ENCODE assay signal across 11 cellular contexts in the genomic region with DNA sequence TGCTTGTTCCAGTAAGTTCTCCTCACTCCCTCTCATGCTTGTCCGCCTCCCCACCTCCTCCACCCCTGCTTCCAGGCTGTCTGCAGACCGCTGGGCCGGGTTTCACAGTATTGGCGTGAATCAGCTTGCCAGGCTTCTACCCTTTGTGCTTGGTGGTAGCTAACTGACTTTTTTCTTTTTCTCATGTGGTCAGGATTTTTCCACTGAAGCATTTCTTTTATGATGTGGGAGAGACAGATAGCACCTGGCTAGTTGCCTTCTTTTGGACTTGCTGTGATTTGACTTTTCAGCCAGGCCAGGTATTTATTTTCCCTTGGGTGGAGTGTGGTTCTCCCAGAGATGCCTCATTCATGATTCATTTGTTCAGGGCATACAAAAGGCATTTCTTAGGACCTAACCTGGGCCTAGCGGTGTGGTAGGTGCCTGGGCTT.
A peak's percentile ranks its signal among the peaks of the same experiment; 100 is the strongest.
DNase-seq lines count a peak whose midpoint lies in the region; ATAC-seq and TF ChIP-seq lines count a peak whose summit lies in the region.
"Had no signal": no experiment of that assay in that cellular context is flagged by ENCODE, and none has a peak within 500 bp of the region (broad histone marks: within the 10 kb centered on the region; RNA-seq: fewer than 3 reads in every experiment).

No MANE protein-coding gene starts in this region.

- H3K4me2 ChIP-seq in GM23338 = no peak overlapping the region

- peaks cover 4% of the 10 kb centered on the region for H3K27me3 Mint-ChIP-seq in GM23338 (ENCODE audit: insufficient read depth, low read depth, poor library complexity)

- no peak overlapping the region for H3K4me3 Mint-ChIP-seq in GM23338

- H3K4me3 ChIP-seq in GM23338 (no peak overlapping the region), left ventricle myocardium inferior (no peak overlapping the region)

- H3K36me3 ChIP-seq in GM23338 (ENCODE audit: insufficient read depth) (peaks cover 13% of the 10 kb centered on the region; the same call in 1 of the 2 replicates), left ventricle myocardium inferior (peaks cover 8% of the 10 kb centered on the region)

- H3K4me1 ChIP-seq in GM23338 (ENCODE audit: insufficient read depth) = peaks cover 31% of the 10 kb centered on the region
- H3K4me1 ChIP-seq in left ventricle myocardium inferior = peaks cover 71% of the 10 kb centered on the region

- no peak for ATAC-seq in GM23338
- ATAC-seq in HG02981 (IDR thresholded peaks at IDR 0.05; ENCODE audit: unreplicated experiment) = no peak

- H4K20me1 ChIP-seq in GM23338 (replicated peaks; ENCODE audit: insufficient read depth) = no peaks in the 10 kb centered on the region; the same call in none of the 2 replicates

- intact Hi-C loops in left ventricle myocardium inferior (cut with micrococcal nuclease) = no loop called here

- no peaks in the 10 kb centered on the region for H3K9me2 ChIP-seq in GM23338 (ENCODE audit: insufficient read depth)

- no peaks in the 10 kb centered on the region for H3K27me3 ChIP-seq in GM23338 (ENCODE audit: insufficient read depth)
- H3K27me3 ChIP-seq in left ventricle myocardium inferior (ENCODE audit: low read depth) = no peaks in the 10 kb centered on the region

- no peak overlapping the region for H2AFZ ChIP-seq in GM23338

- peak overlapping the region; percentile 49; the same call in 1 of the 2 replicates for H3K27ac Mint-ChIP-seq in GM23338

- no peak for TF ChIP-seq CTCF in GM23338 (conservative IDR thresholded peaks at IDR 0.05; ENCODE audit: low read depth in 2 of 2)
- no peak for TF ChIP-seq CTCF in left ventricle myocardium inferior (IDR thresholded peaks at IDR 0.05; ENCODE audit: borderline replicate concordance)

- H3K9me3 Mint-ChIP-seq in GM23338 = no peaks in the 10 kb centered on the region; the same call in 2 of the 3 replicates

- H3F3A ChIP-seq in GM23338 (replicated peaks; ENCODE audit: low read depth) = no peaks in the 10 kb centered on the region

- peaks cover 49% of the 10 kb centered on the region for H3K4me1 Mint-ChIP-seq in GM23338

- H3K9me3 ChIP-seq in left ventricle myocardium inferior (replicated peaks) = no peaks in the 10 kb centered on the region

- no peak for DNase-seq in GM23338 (ENCODE audit: low spot score)
- peak; percentile 86 for DNase-seq in SW480 (ENCODE audit: low spot score)
- no peak for DNase-seq in left ventricle myocardium inferior
- peak; percentile 92 for DNase-seq in renal cortical epithelial cell (ENCODE audit: low read depth)
- DNase-seq in hepatic stellate cell (ENCODE audit: low spot score) = no peak
- DNase-seq in NCI-H1105 (lab: John Stamatoyannopoulos, UW) = no peak
- DNase-seq in NCI-H2029 (lab: John Stamatoyannopoulos, UW) = no peak
- DNase-seq: amniotic stem cell, GOT3, NCI-H1417 treated with DMSO at 0.1 percent for 48 hours had no signal

- H3K27ac ChIP-seq in GM23338 (ENCODE audit: low read depth) (peak overlapping the region; percentile 55; the same call in 1 of the 2 replicates), left ventricle myocardium inferior (replicated peaks) (peak overlapping the region; percentile 59)

- peaks cover 23% of the 10 kb centered on the region; the same call in 1 of the 2 replicates for H3K79me2 ChIP-seq in GM23338 (replicated peaks; ENCODE audit: insufficient read depth)

- H3K36me3 Mint-ChIP-seq in GM23338 (ENCODE audit: low read depth) = peaks cover 33% of the 10 kb centered on the region

TF ChIP-seq in GM23338, 12 proteins besides CTCF, POLR2A, EP300 and RAD21 (continues in another document):
- TF ChIP-seq NANOG (IDR thresholded peaks at IDR 0.05; ENCODE audit: borderline replicate concordance) = no peak
- no peak for TF ChIP-seq CREB1 (CRISPR knock-in tag; IDR thresholded peaks at IDR 0.05; ENCODE audit: low read depth)
- no peak for TF ChIP-seq EZH2 (IDR thresholded peaks at IDR 0.05; ENCODE audit: low read depth, unreplicated experiment)
- TF ChIP-seq JUNB (IDR thresholded peaks at IDR 0.05; ENCODE audit: unreplicated experiment) = no peak
- no peak for TF ChIP-seq POLR2AphosphoS5 (IDR thresholded peaks at IDR 0.05; ENCODE audit: low read depth)
- TF ChIP-seq, protein P1, sequence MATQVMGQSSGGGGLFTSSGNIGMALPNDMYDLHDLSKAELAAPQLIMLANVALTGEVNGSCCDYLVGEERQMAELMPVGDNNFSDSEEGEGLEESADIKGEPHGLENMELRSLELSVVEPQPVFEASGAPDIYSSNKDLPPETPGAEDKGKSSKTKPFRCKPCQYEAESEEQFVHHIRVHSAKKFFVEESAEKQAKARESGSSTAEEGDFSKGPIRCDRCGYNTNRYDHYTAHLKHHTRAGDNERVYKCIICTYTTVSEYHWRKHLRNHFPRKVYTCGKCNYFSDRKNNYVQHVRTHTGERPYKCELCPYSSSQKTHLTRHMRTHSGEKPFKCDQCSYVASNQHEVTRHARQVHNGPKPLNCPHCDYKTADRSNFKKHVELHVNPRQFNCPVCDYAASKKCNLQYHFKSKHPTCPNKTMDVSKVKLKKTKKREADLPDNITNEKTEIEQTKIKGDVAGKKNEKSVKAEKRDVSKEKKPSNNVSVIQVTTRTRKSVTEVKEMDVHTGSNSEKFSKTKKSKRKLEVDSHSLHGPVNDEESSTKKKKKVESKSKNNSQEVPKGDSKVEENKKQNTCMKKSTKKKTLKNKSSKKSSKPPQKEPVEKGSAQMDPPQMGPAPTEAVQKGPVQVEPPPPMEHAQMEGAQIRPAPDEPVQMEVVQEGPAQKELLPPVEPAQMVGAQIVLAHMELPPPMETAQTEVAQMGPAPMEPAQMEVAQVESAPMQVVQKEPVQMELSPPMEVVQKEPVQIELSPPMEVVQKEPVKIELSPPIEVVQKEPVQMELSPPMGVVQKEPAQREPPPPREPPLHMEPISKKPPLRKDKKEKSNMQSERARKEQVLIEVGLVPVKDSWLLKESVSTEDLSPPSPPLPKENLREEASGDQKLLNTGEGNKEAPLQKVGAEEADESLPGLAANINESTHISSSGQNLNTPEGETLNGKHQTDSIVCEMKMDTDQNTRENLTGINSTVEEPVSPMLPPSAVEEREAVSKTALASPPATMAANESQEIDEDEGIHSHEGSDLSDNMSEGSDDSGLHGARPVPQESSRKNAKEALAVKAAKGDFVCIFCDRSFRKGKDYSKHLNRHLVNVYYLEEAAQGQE (IDR thresholded peaks at IDR 0.05; ENCODE audit: unreplicated experiment) = no peak
- no peak for TF ChIP-seq ZNF331 (CRISPR knock-in tag; IDR thresholded peaks at IDR 0.05; ENCODE audit: low read depth)
- TF ChIP-seq EZH2phosphoT487 (IDR thresholded peaks at IDR 0.05; ENCODE audit: unreplicated experiment) = no peak
- TF ChIP-seq ZNF114 (CRISPR knock-in tag; IDR thresholded peaks at IDR 0.05) = no peak
- no peak for TF ChIP-seq STAT1 (IDR thresholded peaks at IDR 0.05; ENCODE audit: unreplicated experiment)

Comparison
In these comparisons a context has a peak if more than half of its experiments do, and no peak if none do; other contexts are left out.
1. DNase-seq: peak in SW480 (single experiment) and renal cortical epithelial cell (single experiment); none in GM23338 (single experiment), left ventricle myocardium inferior (single experiment), hepatic stellate cell (single experiment), NCI-H1105 (single experiment) and NCI-H2029 (single experiment).